Comparison of ENCODE assay signal across 14 cellular contexts in the genomic region with DNA sequence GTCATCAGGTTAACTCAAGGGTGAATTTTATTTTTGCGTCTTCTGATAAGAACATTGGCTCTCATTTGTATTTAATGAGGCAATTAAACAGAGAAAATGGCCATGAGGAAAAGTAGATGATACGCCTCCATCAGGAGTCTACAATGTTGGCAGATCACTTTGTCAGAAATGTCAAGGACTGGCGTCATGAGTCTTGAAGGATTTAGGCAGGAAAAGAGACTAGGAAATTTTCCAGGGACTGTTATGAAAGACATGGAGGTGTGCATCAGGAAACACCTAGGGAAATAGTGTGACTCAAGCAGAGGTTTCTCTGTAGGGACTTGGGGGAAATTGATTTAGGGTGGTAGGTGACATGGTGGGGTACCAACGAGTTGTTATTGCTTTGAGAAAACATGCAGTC. TPM values are rescaled to one million over a fixed set of nuclear protein-coding genes. Genes with fewer than 3 reads are reported as not detected.
DNase-seq lines count a peak whose midpoint lies in the region; TF ChIP-seq lines count a peak whose summit lies in the region.
"Had no signal": no experiment of that assay in that cellular context is flagged by ENCODE, and none has a peak within 500 bp of the region (broad histone marks: within the 10 kb centered on the region; RNA-seq: fewer than 3 reads in every experiment).

No MANE protein-coding gene starts in this region.

- TF ChIP-seq EP300 in neural cell (conservative IDR thresholded peaks at IDR 0.05; ENCODE audit: poor library complexity, severe bottlenecking): no peak

- no peaks in the 10 kb centered on the region for H3K27me3 Mint-ChIP-seq in Calu3 (ENCODE audit: unreplicated experiment)

- no peak overlapping the region for H3K4me2 ChIP-seq in neural cell (ENCODE audit: low read length)

- no TSS peak for BruUV-seq in Calu3 (replicated peaks; lab: Mats Ljungman, UMichigan)

- TF ChIP-seq CTCF in Calu3 (IDR thresholded peaks at IDR 0.05; ENCODE audit: unreplicated experiment): no peak
- TF ChIP-seq CTCF in VCaP (conservative IDR thresholded peaks at IDR 0.05): no peak
- no peak for TF ChIP-seq CTCF in esophagus squamous epithelium (IDR thresholded peaks at IDR 0.05)
- no peak for TF ChIP-seq CTCF in neural cell (IDR thresholded peaks at IDR 0.05; ENCODE audit: poor library complexity, severe bottlenecking)

- no peak for DNase-seq in Calu3
- DNase-seq in esophagus squamous epithelium (lab: John Stamatoyannopoulos, UW): no peak
- DNase-seq in activated naive CD4-positive, alpha-beta T cell (lab: John Stamatoyannopoulos, UW): no peak
- DNase-seq in stimulated activated naive CD4-positive, alpha-beta T cell treated with Interleukin-2 at 50 U/mL for 16 hours (lab: John Stamatoyannopoulos, UW): no peak
- DNase-seq in UCSD-AML1 (lab: John Stamatoyannopoulos, UW; ENCODE audit: unreplicated experiment): no peak
- DNase-seq: CD8-positive, alpha-beta T cell; COR-L47; DND-41; GDM1 had no signal

- H3K27ac Mint-ChIP-seq in Calu3 (ENCODE audit: unreplicated experiment): peak overlapping the region; percentile 90
- H3K27ac Mint-ChIP-seq: CD8-positive, alpha-beta T cell had no signal

- H3K27ac ChIP-seq in VCaP: peak overlapping the region; percentile 89
- H3K27ac ChIP-seq in esophagus squamous epithelium: peak overlapping the region in 3 of 4 donors; percentile 75 to 84 (median 76)
- H3K27ac ChIP-seq in neural cell (ENCODE audit: low read length): peak overlapping the region; percentile 98
- H3K27ac ChIP-seq: HL-60 had no signal

- TF ChIP-seq RAD21 in neural cell (conservative IDR thresholded peaks at IDR 0.05): no peak

- peak overlapping the region; percentile 67 for H3K9ac ChIP-seq in neural cell (ENCODE audit: low read length)

- no peaks in the 10 kb centered on the region for H4K20me1 ChIP-seq in neural cell (ENCODE audit: insufficient read depth)

- peaks cover 66% of the 10 kb centered on the region for H3K4me1 Mint-ChIP-seq in Calu3 (ENCODE audit: low read depth, unreplicated experiment)

- peaks cover 26% of the 10 kb centered on the region for H3K36me3 Mint-ChIP-seq in Calu3 (ENCODE audit: insufficient read depth, unreplicated experiment)
- H3K36me3 Mint-ChIP-seq: CD14-positive monocyte; CD8-positive, alpha-beta T cell had no signal

- no peaks in the 10 kb centered on the region for H3K79me2 ChIP-seq in neural cell (replicated peaks; ENCODE audit: insufficient read depth, low read length)

- peaks cover 10 to 75% (median 29%) of the 10 kb centered on the region in 3 donors for H3K4me1 ChIP-seq in esophagus squamous epithelium
- H3K4me1 ChIP-seq: HAP-1 had no signal

- H3K36me3 ChIP-seq in esophagus squamous epithelium (no peaks in the 10 kb centered on the region), neural cell (ENCODE audit: insufficient read depth, low read length) (no peaks in the 10 kb centered on the region)
- H3K36me3 ChIP-seq: HAP-1 had no signal

- no peaks in the 10 kb centered on the region for H3F3A ChIP-seq in neural cell (ENCODE audit: insufficient read depth, low read length, poor library complexity, severe bottlenecking)

- no peaks in the 10 kb centered on the region for H3K9me3 Mint-ChIP-seq in Calu3 (ENCODE audit: low read depth, unreplicated experiment)
- H3K9me3 Mint-ChIP-seq: CD8-positive, alpha-beta T cell had no signal

- H3K9me3 ChIP-seq in esophagus squamous epithelium (no peaks in the 10 kb centered on the region), neural cell (ENCODE audit: low read length) (no peaks in the 10 kb centered on the region)
- H3K9me3 ChIP-seq: HAP-1 had no signal

- peak overlapping the region; percentile 18 for H3K4me3 Mint-ChIP-seq in Calu3 (ENCODE audit: low read depth, unreplicated experiment)
- H3K4me3 Mint-ChIP-seq: CD14-positive monocyte; CD8-positive, alpha-beta T cell had no signal

- H2AFZ ChIP-seq in neural cell (ENCODE audit: low read depth, low read length): no peak overlapping the region

- H3K27me3 ChIP-seq in esophagus squamous epithelium (no peaks in the 10 kb centered on the region), neural cell (ENCODE audit: insufficient read depth, low read depth, low read length) (no peaks in the 10 kb centered on the region)

- WGBS in esophagus squamous epithelium, 2 donors: 53 to 56% methylated on average over 4 of the region's 4 CpGs

- no peaks in the 10 kb centered on the region for H3K9me2 ChIP-seq in neural cell (ENCODE audit: insufficient read depth, low read length)

- CTCF ChIA-PET in Calu3 (lab: Charles Lee): interaction anchor here (0.5 kb wide), 1 partner anchor 220 kb away, joined by 6 read pairs; no protein-coding TSS in a partner anchor

- no peak for TF ChIP-seq POLR2A in esophagus squamous epithelium (IDR thresholded peaks at IDR 0.05)

- intact Hi-C loops in Calu3 (cut with micrococcal nuclease; ENCODE audit: unreplicated experiment): no loop called here
- intact Hi-C loops in esophagus squamous epithelium (cut with DNase I): no loop called here

- H3K4me3 ChIP-seq in esophagus squamous epithelium (no peak overlapping the region), neural cell (ENCODE audit: low read length) (no peak overlapping the region)
- H3K4me3 ChIP-seq: HAP-1 had no signal

TF ChIP-seq in neural cell, 6 proteins besides CTCF, POLR2A, EP300 and RAD21:
- TF ChIP-seq EZH2 (IDR thresholded peaks at IDR 0.05; ENCODE audit: borderline replicate concordance, insufficient read depth, low read length, poor library complexity, severe bottlenecking) (no peak), SMC3 (conservative IDR thresholded peaks at IDR 0.05; ENCODE audit: poor library complexity) (no peak), MXI1 (conservative IDR thresholded peaks at IDR 0.05; ENCODE audit: poor library complexity, severe bottlenecking) (no peak), POLR2AphosphoS5 (IDR thresholded peaks at IDR 0.05) (no peak)
- TF ChIP-seq, protein P1, sequence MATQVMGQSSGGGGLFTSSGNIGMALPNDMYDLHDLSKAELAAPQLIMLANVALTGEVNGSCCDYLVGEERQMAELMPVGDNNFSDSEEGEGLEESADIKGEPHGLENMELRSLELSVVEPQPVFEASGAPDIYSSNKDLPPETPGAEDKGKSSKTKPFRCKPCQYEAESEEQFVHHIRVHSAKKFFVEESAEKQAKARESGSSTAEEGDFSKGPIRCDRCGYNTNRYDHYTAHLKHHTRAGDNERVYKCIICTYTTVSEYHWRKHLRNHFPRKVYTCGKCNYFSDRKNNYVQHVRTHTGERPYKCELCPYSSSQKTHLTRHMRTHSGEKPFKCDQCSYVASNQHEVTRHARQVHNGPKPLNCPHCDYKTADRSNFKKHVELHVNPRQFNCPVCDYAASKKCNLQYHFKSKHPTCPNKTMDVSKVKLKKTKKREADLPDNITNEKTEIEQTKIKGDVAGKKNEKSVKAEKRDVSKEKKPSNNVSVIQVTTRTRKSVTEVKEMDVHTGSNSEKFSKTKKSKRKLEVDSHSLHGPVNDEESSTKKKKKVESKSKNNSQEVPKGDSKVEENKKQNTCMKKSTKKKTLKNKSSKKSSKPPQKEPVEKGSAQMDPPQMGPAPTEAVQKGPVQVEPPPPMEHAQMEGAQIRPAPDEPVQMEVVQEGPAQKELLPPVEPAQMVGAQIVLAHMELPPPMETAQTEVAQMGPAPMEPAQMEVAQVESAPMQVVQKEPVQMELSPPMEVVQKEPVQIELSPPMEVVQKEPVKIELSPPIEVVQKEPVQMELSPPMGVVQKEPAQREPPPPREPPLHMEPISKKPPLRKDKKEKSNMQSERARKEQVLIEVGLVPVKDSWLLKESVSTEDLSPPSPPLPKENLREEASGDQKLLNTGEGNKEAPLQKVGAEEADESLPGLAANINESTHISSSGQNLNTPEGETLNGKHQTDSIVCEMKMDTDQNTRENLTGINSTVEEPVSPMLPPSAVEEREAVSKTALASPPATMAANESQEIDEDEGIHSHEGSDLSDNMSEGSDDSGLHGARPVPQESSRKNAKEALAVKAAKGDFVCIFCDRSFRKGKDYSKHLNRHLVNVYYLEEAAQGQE (IDR thresholded peaks at IDR 0.05; ENCODE audit: borderline replicate concordance): peak; percentile 69

RNA-seq across cellular contexts. Expression of a gene that starts 53.4 kb away (rescaled TPM):
- total RNA-seq in Calu3 (2022) (13.3 and 14.5 TPM in 2 replicates), esophagus squamous epithelium (1 to 10 TPM; 3.7 to 8.6 (median 7.0) TPM)
- polyA plus RNA-seq in neural cell: 27.3 and 30.1 TPM in 2 replicates
- 47.7 and 49.3 TPM in 2 replicates for polyA minus RNA-seq in neural cell
